Comparison of ENCODE assay signal across 8 cellular contexts in genomic region chr17:49787932-49788442, GRCh38.
DNase-seq lines count a peak whose midpoint lies in the region; ATAC-seq and TF ChIP-seq lines count a peak whose summit lies in the region.

No MANE protein-coding gene starts in this region.

- H3K79me2 ChIP-seq in parathyroid adenoma: peaks cover 19% of the 10 kb centered on the region

- H3K36me3 ChIP-seq in WERI-Rb-1: peaks cover 41% of the 10 kb centered on the region
- no peaks in the 10 kb centered on the region for H3K36me3 ChIP-seq in parathyroid adenoma (ENCODE audit: control insufficient read depth, insufficient read depth, low read length)

- H3K27ac ChIP-seq in WERI-Rb-1 (peak overlapping the region; percentile 99), parathyroid adenoma (peak overlapping the region; percentile 97)

- peak overlapping the region; percentile 92 for H3K4me3 ChIP-seq in WERI-Rb-1 (ENCODE audit: low read depth, low read length)
- H3K4me3 ChIP-seq in epithelial cell of esophagus (ENCODE audit: low read length): peak overlapping the region; percentile 99
- peak overlapping the region; percentile 89 for H3K4me3 ChIP-seq in parathyroid adenoma (ENCODE audit: low read depth, low read length)

- H3K27me3 ChIP-seq in WERI-Rb-1 (ENCODE audit: insufficient read depth, low read depth, severe bottlenecking) (no peaks in the 10 kb centered on the region), parathyroid adenoma (ENCODE audit: control insufficient read depth, insufficient read depth, low read length) (no peaks in the 10 kb centered on the region)

- peak overlapping the region; percentile 89 for H3K4me2 ChIP-seq in parathyroid adenoma (ENCODE audit: low read length)

- peak; percentile 27 for DNase-seq in NCI-H2196 (lab: John Stamatoyannopoulos, UW; ENCODE audit: unreplicated experiment)
- DNase-seq in NCI-H2196 treated with DMSO at 0.1 percent for 48 hours (lab: John Stamatoyannopoulos, UW; ENCODE audit: unreplicated experiment): no peak
- no peak for DNase-seq in WERI-Rb-1
- peak; percentile 14 for DNase-seq in epithelial cell of esophagus (ENCODE audit: low read depth)
- DNase-seq in DMS79 (lab: John Stamatoyannopoulos, UW): no peak

- peak overlapping the region; percentile 0 for H3K9ac ChIP-seq in parathyroid adenoma

- TF ChIP-seq CTCF in WERI-Rb-1 (IDR thresholded peaks at IDR 0.05; ENCODE audit: low read depth, low read length) (no peak), epithelial cell of esophagus (IDR thresholded peaks at IDR 0.05; ENCODE audit: insufficient read depth, low read depth, low read length, missing control alignments) (no peak), parathyroid adenoma (IDR thresholded peaks at IDR 0.05) (no peak)

- H2AFZ ChIP-seq in parathyroid adenoma: peak overlapping the region; percentile 95

- H3K9me3 ChIP-seq in WERI-Rb-1 (ENCODE audit: severe bottlenecking) (peaks cover 5% of the 10 kb centered on the region), parathyroid adenoma (ENCODE audit: control insufficient read depth, low read length) (no peaks in the 10 kb centered on the region)

- ATAC-seq in GM18867 (IDR thresholded peaks at IDR 0.05; ENCODE audit: unreplicated experiment): no peak
- ATAC-seq in HG02852 (IDR thresholded peaks at IDR 0.05; ENCODE audit: unreplicated experiment): no peak

- peaks cover 31% of the 10 kb centered on the region for H3K4me1 ChIP-seq in parathyroid adenoma

Comparison
In these comparisons a context has a peak if more than half of its experiments do, and no peak if none do; other contexts are left out.
1. DNase-seq: peak in NCI-H2196 (single experiment) and epithelial cell of esophagus (single experiment); none in NCI-H2196 treated with DMSO at 0.1 percent for 48 hours (single experiment), WERI-Rb-1 (single experiment) and DMS79 (single experiment).
2. Peak in every context shown above with its lines, with median percentiles within 50 percentile points of each other: H3K4me3 ChIP-seq.